Comparison of ENCODE assay signal across 21 cellular contexts in the genomic region with DNA sequence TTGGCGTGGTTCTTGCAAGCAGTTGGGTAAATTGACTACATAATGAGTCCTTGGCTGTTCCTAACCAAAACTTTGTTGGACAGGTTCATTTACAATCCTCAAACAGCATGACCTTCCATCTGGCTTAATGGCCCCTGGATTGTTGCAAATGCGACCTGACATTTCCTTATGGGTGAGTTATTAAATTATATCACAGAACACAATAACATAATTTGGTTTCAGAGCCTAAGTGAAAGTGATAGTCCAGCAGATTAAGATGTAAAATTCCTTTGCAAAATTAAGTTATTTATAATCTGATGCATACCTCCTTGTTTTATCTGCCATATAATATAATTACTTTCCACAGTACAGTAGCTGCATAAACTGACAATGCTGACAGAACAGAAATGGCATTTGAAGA.
DNase-seq lines count a peak whose midpoint lies in the region; ATAC-seq and TF ChIP-seq lines count a peak whose summit lies in the region.
"Had no signal": no experiment of that assay in that cellular context is flagged by ENCODE, and none has a peak within 500 bp of the region (broad histone marks: within the 10 kb centered on the region; RNA-seq: fewer than 3 reads in every experiment).

No MANE protein-coding gene starts in this region.

- H3K4me1 Mint-ChIP-seq in mesothelial cell of epicardium: no peaks in the 10 kb centered on the region
- no peaks in the 10 kb centered on the region for H3K4me1 Mint-ChIP-seq in activated T-helper 1 cell treated with anti-CD3 and anti-CD28 coated beads, Interleukin-12 subunit alpha, Interleukin-12 subunit beta, Interleukin-2, Interleukin-4 antibody, amounts not matched to agents 30 ng/mL and 10 ng/mL and 1 ng/mL, durations not matched to agents 14 hours and 24 hours and 36 hours (ENCODE audit: low read depth)
- H3K4me1 Mint-ChIP-seq: B cell; CD14-positive monocyte; CD8-positive, alpha-beta memory T cell had no signal

- no peak for ATAC-seq in SK-N-SH treated with all-trans-retinoic acid at 6 μM for 48 hours
- ATAC-seq in left colon: peak; percentile 66
- ATAC-seq: GM12878 had no signal

- TF ChIP-seq CTCF in BE2C (IDR thresholded peaks at IDR 0.05; ENCODE audit: low read depth, low read length): no peak
- no peak for TF ChIP-seq CTCF in transverse colon (IDR thresholded peaks at IDR 0.05)
- no peak for TF ChIP-seq CTCF in mesothelial cell of epicardium (IDR thresholded peaks at IDR 0.05; ENCODE audit: unreplicated experiment)

- H3K9me3 Mint-ChIP-seq in mesothelial cell of epicardium: peaks cover 5% of the 10 kb centered on the region
- H3K9me3 Mint-ChIP-seq in activated T-helper 1 cell treated with anti-CD3 and anti-CD28 coated beads, Interleukin-12 subunit alpha, Interleukin-12 subunit beta, Interleukin-2, Interleukin-4 antibody, amounts not matched to agents 30 ng/mL and 10 ng/mL and 1 ng/mL, durations not matched to agents 14 hours and 24 hours and 36 hours: peaks cover 8% of the 10 kb centered on the region

- H3K27ac ChIP-seq in transverse colon: no peak overlapping the region
- H3K27ac ChIP-seq: 22Rv1; BLaER1 treated with 17β-estradiol and CSF1 and Interleukin-3, amounts not matched to agents 10 nM and 100 nM; GM23248 had no signal

- DNase-seq in BE2C (peak; percentile 45), left colon (no peak), transverse colon (peak; percentile 15), NCI-H2196 (lab: John Stamatoyannopoulos, UW; ENCODE audit: unreplicated experiment) (no peak), mesothelial cell of epicardium (ENCODE audit: low spot score in 2 of 2, unreplicated experiment in 2 of 2) (no peak)
- DNase-seq in activated T-helper 1 cell treated with anti-CD3 and anti-CD28 coated beads, Interleukin-12 subunit alpha, Interleukin-12 subunit beta, Interleukin-2, Interleukin-4 antibody, amounts not matched to agents 30 ng/mL and 10 ng/mL and 1 ng/mL, durations not matched to agents 14 hours and 24 hours and 36 hours (ENCODE audit: low spot score): no peak
- DNase-seq: CD4-positive, alpha-beta T cell; CD8-positive, alpha-beta memory T cell; DMS 273 treated with DMSO at 0.1 percent for 48 hours; DMS79; EL; GDM1; GM23248; H7; HCEC 1CT had no signal

- H3K4me1 ChIP-seq in BE2C: no peaks in the 10 kb centered on the region
- peaks cover 0 to 5% (median 0%) of the 10 kb centered on the region in 4 donors for H3K4me1 ChIP-seq in transverse colon
- H3K4me1 ChIP-seq: BLaER1 treated with 17β-estradiol and CSF1 and Interleukin-3, amounts not matched to agents 10 nM and 100 nM had no signal

- H3K27me3 Mint-ChIP-seq in mesothelial cell of epicardium (ENCODE audit: low read depth): no peaks in the 10 kb centered on the region
- H3K27me3 Mint-ChIP-seq in activated T-helper 1 cell treated with anti-CD3 and anti-CD28 coated beads, Interleukin-12 subunit alpha, Interleukin-12 subunit beta, Interleukin-2, Interleukin-4 antibody, amounts not matched to agents 30 ng/mL and 10 ng/mL and 1 ng/mL, durations not matched to agents 14 hours and 24 hours and 36 hours (ENCODE audit: insufficient read depth): no peaks in the 10 kb centered on the region
- H3K27me3 Mint-ChIP-seq: B cell; CD4-positive, alpha-beta T cell; CD8-positive, alpha-beta memory T cell had no signal

- no peak overlapping the region for H3K27ac Mint-ChIP-seq in mesothelial cell of epicardium
- H3K27ac Mint-ChIP-seq in activated T-helper 1 cell treated with anti-CD3 and anti-CD28 coated beads, Interleukin-12 subunit alpha, Interleukin-12 subunit beta, Interleukin-2, Interleukin-4 antibody, amounts not matched to agents 30 ng/mL and 10 ng/mL and 1 ng/mL, durations not matched to agents 14 hours and 24 hours and 36 hours: no peak overlapping the region
- H3K27ac Mint-ChIP-seq: B cell; CD14-positive monocyte; CD4-positive, alpha-beta T cell; CD8-positive, alpha-beta memory T cell had no signal

- no peaks in the 10 kb centered on the region for H3K36me3 ChIP-seq in BE2C
- H3K36me3 ChIP-seq in transverse colon: no peaks in the 10 kb centered on the region
- H3K36me3 ChIP-seq: BLaER1 treated with 17β-estradiol and CSF1 and Interleukin-3, amounts not matched to agents 10 nM and 100 nM had no signal

- no peaks in the 10 kb centered on the region for H3K9me3 ChIP-seq in BE2C
- H3K9me3 ChIP-seq in transverse colon: no peaks in the 10 kb centered on the region
- H3K9me3 ChIP-seq: BLaER1 treated with 17β-estradiol and CSF1 and Interleukin-3, amounts not matched to agents 10 nM and 100 nM had no signal

- H3K4me3 ChIP-seq in BE2C (ENCODE audit: low read depth, low read length): no peak overlapping the region
- H3K4me3 ChIP-seq in transverse colon: no peak overlapping the region
- H3K4me3 ChIP-seq: BLaER1 treated with 17β-estradiol and CSF1 and Interleukin-3, amounts not matched to agents 10 nM and 100 nM; GM12878; GM23248 had no signal

- 22 to 44% methylated on average over 2 of the region's 2 CpGs for WGBS in transverse colon (ENCODE audit: low coverage in 1 of 2), 2 donors

- no peak for TF ChIP-seq EP300 in transverse colon (IDR thresholded peaks at IDR 0.05; ENCODE audit: low read depth)

- intact Hi-C loops in left colon (cut with DNase I, micrococcal nuclease): no loop called here
- intact Hi-C loops in transverse colon (cut with DNase I; ENCODE audit: low total_unique reads): no loop called here
- intact Hi-C loops in activated T-helper 1 cell treated with anti-CD3 and anti-CD28 coated beads, Interleukin-12 subunit alpha, Interleukin-12 subunit beta, Interleukin-2, Interleukin-4 antibody, amounts not matched to agents 30 ng/mL and 10 ng/mL and 1 ng/mL, durations not matched to agents 14 hours and 24 hours and 36 hours (cut with micrococcal nuclease): no loop called here

- in situ Hi-C loops in transverse colon (cut with MboI; ENCODE audit: low pct_ligation_motif_present in 1 of 4, low pct_unique_long_range_greater_than_20kb in 1 of 4, low sequenced_read_pairs in 3 of 4): no loop called here

- H3K4me3 Mint-ChIP-seq in mesothelial cell of epicardium: no peak overlapping the region
- no peak overlapping the region for H3K4me3 Mint-ChIP-seq in activated T-helper 1 cell treated with anti-CD3 and anti-CD28 coated beads, Interleukin-12 subunit alpha, Interleukin-12 subunit beta, Interleukin-2, Interleukin-4 antibody, amounts not matched to agents 30 ng/mL and 10 ng/mL and 1 ng/mL, durations not matched to agents 14 hours and 24 hours and 36 hours
- H3K4me3 Mint-ChIP-seq: B cell; CD14-positive monocyte; CD4-positive, alpha-beta T cell; CD8-positive, alpha-beta memory T cell had no signal

- no peak for TF ChIP-seq POLR2A in transverse colon (IDR thresholded peaks at IDR 0.05)

- H3K36me3 Mint-ChIP-seq in mesothelial cell of epicardium: no peaks in the 10 kb centered on the region
- H3K36me3 Mint-ChIP-seq in activated T-helper 1 cell treated with anti-CD3 and anti-CD28 coated beads, Interleukin-12 subunit alpha, Interleukin-12 subunit beta, Interleukin-2, Interleukin-4 antibody, amounts not matched to agents 30 ng/mL and 10 ng/mL and 1 ng/mL, durations not matched to agents 14 hours and 24 hours and 36 hours (ENCODE audit: low read depth): no peaks in the 10 kb centered on the region
- H3K36me3 Mint-ChIP-seq: CD14-positive monocyte; CD8-positive, alpha-beta memory T cell had no signal

- peaks cover 78% of the 10 kb centered on the region for H3K27me3 ChIP-seq in BE2C
- no peaks in the 10 kb centered on the region for H3K27me3 ChIP-seq in transverse colon
- H3K27me3 ChIP-seq: BLaER1 treated with 17β-estradiol and CSF1 and Interleukin-3, amounts not matched to agents 10 nM and 100 nM had no signal

TF ChIP-seq in SK-N-SH treated with all-trans-retinoic acid at 6 μM for 48 hours, 23 proteins besides CTCF, POLR2A, EP300 and RAD21 (continues in another document):
- no peak for TF ChIP-seq ZNF565 (CRISPR knock-in tag; conservative IDR thresholded peaks at IDR 0.05; ENCODE audit: low read depth)
- TF ChIP-seq ZC3H10 (CRISPR knock-in tag; IDR thresholded peaks at IDR 0.05): no peak
- peak; percentile 94 for TF ChIP-seq ISL1 (CRISPR knock-in tag; IDR thresholded peaks at IDR 0.05)
- no peak for TF ChIP-seq TOX (CRISPR knock-in tag; IDR thresholded peaks at IDR 0.05; ENCODE audit: borderline replicate concordance)
- TF ChIP-seq TCF4 (CRISPR knock-in tag; IDR thresholded peaks at IDR 0.05; ENCODE audit: borderline replicate concordance): peak; percentile 82
- peak; percentile 61; the same call in 1 of the 2 replicates for TF ChIP-seq CREB5 (CRISPR knock-in tag; IDR thresholded peaks at IDR 0.05; ENCODE audit: low read depth)
- TF ChIP-seq ESRRG (CRISPR knock-in tag; IDR thresholded peaks at IDR 0.05): 0 out of 2 replicates have a peak, but pooled peaks have one; percentile 17
- TF ChIP-seq GLIS3 (CRISPR knock-in tag; IDR thresholded peaks at IDR 0.05): peak; percentile 85
- TF ChIP-seq ZNF8 (CRISPR knock-in tag; IDR thresholded peaks at IDR 0.05): peak; percentile 44; the same call in 1 of the 2 replicates

Comparison
In these comparisons a context has a peak if more than half of its experiments do, and no peak if none do; other contexts are left out.
1. DNase-seq: peak in BE2C (single experiment) and transverse colon (single experiment); none in left colon (0 of 2), NCI-H2196 (single experiment), mesothelial cell of epicardium (0 of 2) and activated T-helper 1 cell treated with anti-CD3 and anti-CD28 coated beads, Interleukin-12 subunit alpha, Interleukin-12 subunit beta, Interleukin-2, Interleukin-4 antibody, amounts not matched to agents 30 ng/mL and 10 ng/mL and 1 ng/mL, durations not matched to agents 14 hours and 24 hours and 36 hours (single experiment).